Comparison of ENCODE assay signal across 12 cellular contexts in the genomic region with DNA sequence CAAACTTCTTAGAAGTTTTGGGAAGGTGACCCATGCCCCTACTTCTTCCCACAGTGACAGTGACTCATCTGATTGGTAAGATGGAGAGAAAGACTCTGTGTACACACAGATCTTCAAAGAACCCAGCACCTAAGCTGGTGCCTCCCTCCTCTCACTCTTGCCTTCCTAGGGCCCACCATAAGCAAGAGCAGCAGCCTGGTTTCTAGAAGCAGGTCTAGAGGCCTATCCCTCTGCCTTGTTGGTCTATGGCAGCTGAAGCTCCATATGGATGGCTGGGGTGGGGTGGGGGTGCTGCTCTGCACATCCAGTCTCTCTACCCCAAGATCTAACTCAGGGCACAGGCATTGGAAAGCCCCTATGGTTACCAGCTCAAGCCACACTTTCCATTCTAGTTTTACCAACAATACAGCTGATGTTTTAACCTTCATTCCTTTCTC. TPM values are rescaled to one million over a fixed set of nuclear protein-coding genes. Genes with fewer than 3 reads are reported as not detected.
DNase-seq lines count a peak whose midpoint lies in the region; ATAC-seq and TF ChIP-seq lines count a peak whose summit lies in the region.
"Had no signal": no experiment of that assay in that cellular context is flagged by ENCODE, and none has a peak within 500 bp of the region (broad histone marks: within the 10 kb centered on the region; RNA-seq: fewer than 3 reads in every experiment).

No MANE protein-coding gene starts in this region.

- no peaks in the 10 kb centered on the region for H3K9me3 Mint-ChIP-seq in CD8-positive, alpha-beta memory T cell
- H3K9me3 Mint-ChIP-seq in activated T-cell treated with anti-CD3 and anti-CD28 coated beads, Interleukin-2, amount 50 U/mL, for 24 hours, result no peaks in the 10 kb centered on the region
- H3K9me3 Mint-ChIP-seq in memory B cell (no peaks in the 10 kb centered on the region), neural progenitor cell (no peaks in the 10 kb centered on the region)

- peaks cover 6% of the 10 kb centered on the region for H3F3A ChIP-seq in neural progenitor cell (ENCODE audit: low read depth)

- no peaks in the 10 kb centered on the region for H3K27me3 ChIP-seq in CD8-positive, alpha-beta memory T cell (ENCODE audit: insufficient read depth, low read length, poor library complexity, severe bottlenecking)
- no peaks in the 10 kb centered on the region for H3K27me3 ChIP-seq in neural progenitor cell
- H3K27me3 ChIP-seq: breast epithelium, pancreas had no signal

- H3K4me1 ChIP-seq in CD8-positive, alpha-beta memory T cell (ENCODE audit: insufficient read depth, low read length), result peaks cover 41% of the 10 kb centered on the region
- peaks cover 5% of the 10 kb centered on the region for H3K4me1 ChIP-seq in neural progenitor cell
- H3K4me1 ChIP-seq: breast epithelium had no signal

- no peak overlapping the region for H3K4me3 ChIP-seq in CD8-positive, alpha-beta memory T cell (ENCODE audit: low read length)
- H3K4me3 ChIP-seq in neural progenitor cell, result no peak overlapping the region
- H3K4me3 ChIP-seq: breast epithelium, pancreas had no signal

- no peaks in the 10 kb centered on the region for H3K27me3 Mint-ChIP-seq in CD8-positive, alpha-beta memory T cell
- no peaks in the 10 kb centered on the region for H3K27me3 Mint-ChIP-seq in activated T-cell treated with anti-CD3 and anti-CD28 coated beads, Interleukin-2, amount 50 U/mL, for 24 hours
- H3K27me3 Mint-ChIP-seq in memory B cell, result no peaks in the 10 kb centered on the region
- H3K27me3 Mint-ChIP-seq in neural progenitor cell (ENCODE audit: insufficient read depth, low read depth), result no peaks in the 10 kb centered on the region

- POLR2A ChIA-PET in CD8-positive, alpha-beta memory T cell (lab: Charles Lee), result interaction anchor here (0.8 to 1.0 kb wide), 4 partner anchors 47 to 52 kb away, joined by 3 to 4 read pairs (median 3); a partner anchor contains a TSS

- peaks cover 10 to 71% (median 21%) of the 10 kb centered on the region in 3 donors for H3K36me3 Mint-ChIP-seq in CD8-positive, alpha-beta memory T cell
- peaks cover 88% of the 10 kb centered on the region for H3K36me3 Mint-ChIP-seq in activated T-cell treated with anti-CD3 and anti-CD28 coated beads, Interleukin-2, amount 50 U/mL, for 24 hours (ENCODE audit: low read depth)
- H3K36me3 Mint-ChIP-seq in memory B cell, result peaks cover 31% of the 10 kb centered on the region
- H3K36me3 Mint-ChIP-seq in neural progenitor cell, result peaks cover 15% of the 10 kb centered on the region

- CTCF ChIA-PET in CD8-positive, alpha-beta memory T cell (lab: Charles Lee), result interaction anchor here (0.8 to 2.5 kb wide), 5 partner anchors 20 to 433 kb away, joined by 3 to 12 read pairs (median 3); a partner anchor contains a TSS

- no peak for TF ChIP-seq CTCF in neural progenitor cell (IDR thresholded peaks at IDR 0.05)

- DNase-seq in CD8-positive, alpha-beta memory T cell, result peak in 1 of 5 donors; percentile 48
- DNase-seq in M059J (ENCODE audit: low read depth) (peak; percentile 72), memory B cell (ENCODE audit: low spot score in 2 of 2) (no peak), SHP77 treated with DMSO at 0.1 percent for 48 hours (lab: John Stamatoyannopoulos, UW) (no peak), T1000 (lab: John Stamatoyannopoulos, UW) (no peak), neural progenitor cell (ENCODE audit: low spot score) (no peak)
- peak; percentile 74 for DNase-seq in activated T-cell treated with anti-CD3 and anti-CD28 coated beads, Interleukin-2, amount 50 U/mL, for 24 hours
- DNase-seq: C1 segment of cervical spinal cord, kidney glomerular epithelial cell, pancreas had no signal

- ATAC-seq in memory B cell (ENCODE audit: low read depth), result peak; percentile 31
- ATAC-seq in GM21576 (IDR thresholded peaks at IDR 0.05; ENCODE audit: unreplicated experiment), result no peak
- ATAC-seq: pancreas had no signal

- peaks cover 35 to 57% (median 49%) of the 10 kb centered on the region in 3 donors for H3K4me1 Mint-ChIP-seq in CD8-positive, alpha-beta memory T cell
- H3K4me1 Mint-ChIP-seq in activated T-cell treated with anti-CD3 and anti-CD28 coated beads, Interleukin-2, amount 50 U/mL, for 24 hours (ENCODE audit: low read depth), result peaks cover 71% of the 10 kb centered on the region
- H3K4me1 Mint-ChIP-seq in memory B cell (peaks cover 26% of the 10 kb centered on the region), neural progenitor cell (peaks cover 10% of the 10 kb centered on the region)

- no peak overlapping the region for H3K27ac ChIP-seq in CD8-positive, alpha-beta memory T cell (ENCODE audit: low read depth, low read length)
- no peak overlapping the region for H3K27ac ChIP-seq in neural progenitor cell
- H3K27ac ChIP-seq: pancreas had no signal

- H2AFZ ChIP-seq in neural progenitor cell (replicated peaks), result no peak overlapping the region

- H3K79me2 ChIP-seq in neural progenitor cell (ENCODE audit: low read depth), result no peaks in the 10 kb centered on the region

- no peak overlapping the region for H3K9ac ChIP-seq in neural progenitor cell

- peak overlapping the region in 2 of 7 donors; percentile 25 to 36 for H3K4me3 Mint-ChIP-seq in CD8-positive, alpha-beta memory T cell
- H3K4me3 Mint-ChIP-seq in activated T-cell treated with anti-CD3 and anti-CD28 coated beads, Interleukin-2, amount 50 U/mL, for 24 hours, result peak overlapping the region; percentile 56
- H3K4me3 Mint-ChIP-seq in memory B cell (no peak overlapping the region), neural progenitor cell (no peak overlapping the region)

- peaks cover under 1% of the 10 kb centered on the region for H4K20me1 ChIP-seq in neural progenitor cell (ENCODE audit: low read depth)

- H3K36me3 ChIP-seq in CD8-positive, alpha-beta memory T cell (ENCODE audit: insufficient read depth, low read length), result peaks cover 21% of the 10 kb centered on the region
- no peaks in the 10 kb centered on the region for H3K36me3 ChIP-seq in neural progenitor cell
- H3K36me3 ChIP-seq: breast epithelium had no signal

- H3K9me3 ChIP-seq in CD8-positive, alpha-beta memory T cell (ENCODE audit: low read length), result no peaks in the 10 kb centered on the region
- no peaks in the 10 kb centered on the region for H3K9me3 ChIP-seq in neural progenitor cell (ENCODE audit: low read depth)
- H3K9me3 ChIP-seq: breast epithelium, pancreas had no signal

- H3K4me2 ChIP-seq in neural progenitor cell, result no peak overlapping the region

- H3K27ac Mint-ChIP-seq in CD8-positive, alpha-beta memory T cell, result peak overlapping the region; percentile 32 to 88 (median 72)
- peak overlapping the region; percentile 94 for H3K27ac Mint-ChIP-seq in activated T-cell treated with anti-CD3 and anti-CD28 coated beads, Interleukin-2, amount 50 U/mL, for 24 hours
- H3K27ac Mint-ChIP-seq in memory B cell (peak overlapping the region; percentile 49), neural progenitor cell (no peak overlapping the region)

RNA-seq across cellular contexts. Expression of a gene that starts 47.5 kb away (rescaled TPM):
- total RNA-seq in CD8-positive, alpha-beta memory T cell, result 100 to 1,000 TPM; 148 to 155 TPM
- polyA plus RNA-seq in CD8-positive, alpha-beta memory T cell, result 166 TPM
- 69.3 and 112 TPM in 2 replicates for total RNA-seq in M059J (2014; rRNA removed; shearing (Covaris generic))
- 54.9 and 56.2 TPM in 2 replicates for total RNA-seq in neural progenitor cell (ENCODE audit: low replicate concordance)

RNA-seq across cellular contexts. Expression of a gene that starts 52.4 kb away (rescaled TPM):
- total RNA-seq in CD8-positive, alpha-beta memory T cell, result 100 to 1,000 TPM; 259 to 263 TPM
- polyA plus RNA-seq in CD8-positive, alpha-beta memory T cell, result 90.3 TPM
- total RNA-seq in M059J (2014; rRNA removed; shearing (Covaris generic)), result 5.2 and 12.4 TPM in 2 replicates
- 6.7 and 10.0 TPM in 2 replicates for total RNA-seq in neural progenitor cell (ENCODE audit: low replicate concordance)

Comparison
In these comparisons a context has a peak if more than half of its experiments do, and no peak if none do; other contexts are left out.
1. DNase-seq: peak in M059J (single experiment) and activated T-cell treated with anti-CD3 and anti-CD28 coated beads, Interleukin-2, amount 50 U/mL, for 24 hours (single experiment); none in memory B cell (0 of 2), SHP77 treated with DMSO at 0.1 percent for 48 hours (single experiment), T1000 (single experiment) and neural progenitor cell (single experiment).
2. RNA of a gene that starts 52.4 kb away (total RNA-seq): 259 to 263 TPM in CD8-positive, alpha-beta memory T cell; 5.2 to 12.4 TPM in M059J and 6.7 to 10.0 TPM in neural progenitor cell; every median in the first group is over 10 times any median in the second.